Comparison of ENCODE assay signal across 15 cellular contexts in genomic region chr3:69558912-69559311, GRCh38.
A peak's percentile ranks its signal among the peaks of the same experiment; 100 is the strongest.
DNase-seq lines count a peak whose midpoint lies in the region; ATAC-seq and TF ChIP-seq lines count a peak whose summit lies in the region.
"Had no signal": no experiment of that assay in that cellular context is flagged by ENCODE, and none has a peak within 500 bp of the region (broad histone marks: within the 10 kb centered on the region; RNA-seq: fewer than 3 reads in every experiment).

No MANE protein-coding gene starts in this region.

- H3K4me1 ChIP-seq in RWPE2 (ENCODE audit: insufficient read depth, poor library complexity, severe bottlenecking) = no peaks in the 10 kb centered on the region

- H3K4me1 Mint-ChIP-seq in activated naive CD8-positive, alpha-beta T cell treated with anti-CD3 and anti-CD28 coated beads, Interleukin-2, amount 50 U/mL, for 24 hours = no peaks in the 10 kb centered on the region
- H3K4me1 Mint-ChIP-seq: mesothelial cell of epicardium, T-cell had no signal

- H3K27ac Mint-ChIP-seq in activated naive CD8-positive, alpha-beta T cell treated with anti-CD3 and anti-CD28 coated beads, Interleukin-2, amount 50 U/mL, for 24 hours = no peak overlapping the region
- H3K27ac Mint-ChIP-seq: mesothelial cell of epicardium, T-cell had no signal

- no peak overlapping the region for H3K27ac ChIP-seq in RWPE2 (ENCODE audit: poor library complexity, severe bottlenecking)

- H3K4me3 Mint-ChIP-seq in activated naive CD8-positive, alpha-beta T cell treated with anti-CD3 and anti-CD28 coated beads, Interleukin-2, amount 50 U/mL, for 24 hours = no peak overlapping the region
- H3K4me3 Mint-ChIP-seq: mesothelial cell of epicardium, T-cell had no signal

- no peaks in the 10 kb centered on the region for H3K27me3 ChIP-seq in RWPE2 (ENCODE audit: insufficient read depth, poor library complexity, severe bottlenecking)

- H3K9me3 ChIP-seq in RWPE2 (ENCODE audit: severe bottlenecking) = no peaks in the 10 kb centered on the region

- no peak overlapping the region for H3K4me3 ChIP-seq in RWPE2 (ENCODE audit: severe bottlenecking)
- no peak overlapping the region for H3K4me3 ChIP-seq in fibroblast of the aortic adventitia (ENCODE audit: low read depth, low read length)

- H3K36me3 Mint-ChIP-seq in activated naive CD8-positive, alpha-beta T cell treated with anti-CD3 and anti-CD28 coated beads, Interleukin-2, amount 50 U/mL, for 24 hours (ENCODE audit: low read depth) = no peaks in the 10 kb centered on the region
- H3K36me3 Mint-ChIP-seq: mesothelial cell of epicardium, T-cell had no signal

- DNase-seq in Ammon's horn (ENCODE audit: low spot score) (peak; percentile 81), RWPE2 (ENCODE audit: low spot score) (no peak), fibroblast of the aortic adventitia (ENCODE audit: low read depth) (peak; percentile 67), omental fat pad (ENCODE audit: low spot score) (no peak), hippocampal formation (lab: John Stamatoyannopoulos, UW) (no peak)
- DNase-seq in NK-92 treated with Interleukin-12 subunit alpha and Interleukin-12 subunit beta, amount 100 ng/mL, for 24 hours (lab: John Stamatoyannopoulos, UW) = no peak
- no peak for DNase-seq in stimulated activated naive CD4-positive, alpha-beta T cell treated with Interleukin-2 at 50 U/mL for 16 hours (lab: John Stamatoyannopoulos, UW)
- no peak for DNase-seq in activated naive CD8-positive, alpha-beta T cell treated with anti-CD3 and anti-CD28 coated beads, Interleukin-2, amount 50 U/mL, for 24 hours
- DNase-seq: activated CD4-positive, alpha-beta T cell treated with anti-CD3 and anti-CD28 coated beads, Interleukin-2, amount 50 U/mL, for 1 hour; activated gamma-delta T cell treated with Interleukin-2 at 50 U/mL for 16 hours; DMS53; GOT3; retina; T-cell had no signal

- ATAC-seq in RWPE2 (ENCODE audit: low read depth) (peak; percentile 59; the same call in 2 of the 3 replicates), omental fat pad (ENCODE audit: low FRiP score) (peak; percentile 48)
- no peak for ATAC-seq in activated naive CD8-positive, alpha-beta T cell treated with anti-CD3 and anti-CD28 coated beads, Interleukin-2, amount 50 U/mL, for 24 hours
- ATAC-seq: T-cell had no signal

- no peaks in the 10 kb centered on the region for H3K9me3 Mint-ChIP-seq in activated naive CD8-positive, alpha-beta T cell treated with anti-CD3 and anti-CD28 coated beads, Interleukin-2, amount 50 U/mL, for 24 hours
- H3K9me3 Mint-ChIP-seq: mesothelial cell of epicardium had no signal

- no peaks in the 10 kb centered on the region for H3K36me3 ChIP-seq in RWPE2 (ENCODE audit: low read depth)

- TF ChIP-seq CTCF in RWPE2 (IDR thresholded peaks at IDR 0.05; ENCODE audit: poor library complexity, severe bottlenecking) (no peak), fibroblast of the aortic adventitia (IDR thresholded peaks at IDR 0.05; ENCODE audit: insufficient read depth, low read length) (no peak), omental fat pad (IDR thresholded peaks at IDR 0.05) (no peak)

- no peaks in the 10 kb centered on the region for H3K27me3 Mint-ChIP-seq in activated naive CD8-positive, alpha-beta T cell treated with anti-CD3 and anti-CD28 coated beads, Interleukin-2, amount 50 U/mL, for 24 hours

Comparison
In these comparisons a context has a peak if more than half of its experiments do, and no peak if none do; other contexts are left out.
1. DNase-seq: peak in Ammon's horn (single experiment) and fibroblast of the aortic adventitia (single experiment); none in RWPE2 (single experiment), omental fat pad (single experiment), NK-92 treated with Interleukin-12 subunit alpha and Interleukin-12 subunit beta, amount 100 ng/mL, for 24 hours (single experiment), stimulated activated naive CD4-positive, alpha-beta T cell treated with Interleukin-2 at 50 U/mL for 16 hours (single experiment), activated naive CD8-positive, alpha-beta T cell treated with anti-CD3 and anti-CD28 coated beads, Interleukin-2, amount 50 U/mL, for 24 hours (single experiment) and hippocampal formation (0 of 2).